ENCODE assay signal across 18 cellular contexts in the genomic region with DNA sequence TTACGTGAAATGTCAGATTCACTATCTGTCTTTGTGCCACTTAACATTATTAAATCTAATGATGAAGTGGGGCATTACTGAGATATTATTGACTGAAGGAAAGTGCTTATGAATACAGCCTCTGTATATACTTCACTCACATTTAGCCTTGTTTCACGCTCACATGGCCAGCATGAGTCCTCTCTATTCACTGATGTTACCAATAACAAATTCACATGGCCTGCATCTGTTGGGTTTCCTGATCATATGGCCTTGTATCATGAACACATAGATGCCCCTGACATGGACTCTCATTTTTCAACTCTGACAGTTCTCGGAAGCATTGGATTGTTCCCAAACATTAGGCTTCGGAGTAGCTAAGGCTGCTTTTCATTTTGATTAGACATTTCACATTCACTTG.
"Had no signal": no experiment of that assay in that cellular context is flagged by ENCODE, and none has a peak within 500 bp of the region (broad histone marks: within the 10 kb centered on the region; RNA-seq: fewer than 3 reads in every experiment).

No MANE protein-coding gene starts in this region.

- H3K4me1 ChIP-seq: colonic mucosa, psoas muscle, stomach, uterus had no signal

- H3K9me3 Mint-ChIP-seq: endodermal cell; naive thymus-derived CD8-positive, alpha-beta T cell; stimulated activated effector memory CD8-positive, alpha-beta T cell treated with anti-CD3 and anti-CD28 coated beads, Interleukin-12 subunit alpha, Interleukin-12 subunit beta, amount 100 ng/mL, for 72 hours; type B pancreatic cell had no signal

- H3K9me3 ChIP-seq: colonic mucosa, mucosa of descending colon, neutrophil, psoas muscle, right lobe of liver, stomach, uterus had no signal

- H3K4me1 Mint-ChIP-seq: endodermal cell; stimulated activated effector memory CD8-positive, alpha-beta T cell treated with anti-CD3 and anti-CD28 coated beads, Interleukin-12 subunit alpha, Interleukin-12 subunit beta, amount 100 ng/mL, for 72 hours had no signal

- H3K27ac ChIP-seq: colonic mucosa, neutrophil, psoas muscle, right lobe of liver, stomach, uterus had no signal

- ATAC-seq: left lobe of liver; mucosa of descending colon; naive thymus-derived CD8-positive, alpha-beta T cell; psoas muscle; right lobe of liver; stimulated activated effector memory CD8-positive, alpha-beta T cell treated with anti-CD3 and anti-CD28 coated beads, Interleukin-12 subunit alpha, Interleukin-12 subunit beta, amount 100 ng/mL, for 72 hours had no signal

- H3K27me3 Mint-ChIP-seq: naive thymus-derived CD8-positive, alpha-beta T cell; type B pancreatic cell had no signal

- H3K27me3 ChIP-seq: colonic mucosa, neutrophil, right lobe of liver, stomach, uterus had no signal

- H3K4me3 Mint-ChIP-seq: endodermal cell; naive thymus-derived CD8-positive, alpha-beta T cell; stimulated activated effector memory CD8-positive, alpha-beta T cell treated with anti-CD3 and anti-CD28 coated beads, Interleukin-12 subunit alpha, Interleukin-12 subunit beta, amount 100 ng/mL, for 72 hours; type B pancreatic cell had no signal

- H3K36me3 ChIP-seq: colonic mucosa, neutrophil, right lobe of liver, stomach, uterus had no signal

- DNase-seq: colonic mucosa; effector CD4-positive, alpha-beta T cell; endodermal cell; islet precursor cell; mammary epithelial cell; mucosa of descending colon; naive thymus-derived CD8-positive, alpha-beta T cell; psoas muscle; retina; right lobe of liver; stimulated activated CD4-positive, alpha-beta T cell treated with anti-CD3 and anti-CD28 coated beads, Interleukin-4, amount 100 ng/mL, for 1 hour; stimulated activated CD8-positive, alpha-beta memory T cell treated with anti-CD3 and anti-CD28 coated beads, Interleukin-4, amount 100 ng/mL, for 48 hours; stomach; uterus had no signal

- H3K27ac Mint-ChIP-seq: endodermal cell; naive thymus-derived CD8-positive, alpha-beta T cell; type B pancreatic cell had no signal

- H3K4me3 ChIP-seq: colonic mucosa, mucosa of descending colon, psoas muscle, right lobe of liver, stomach, uterus had no signal
